ENCODE assay signal across 14 cellular contexts in genomic region chr21:37870229-37870628, GRCh38. TPM values are rescaled to one million over a fixed set of nuclear protein-coding genes. Genes with fewer than 3 reads are reported as not detected.
DNase-seq lines count a peak whose midpoint lies in the region; ATAC-seq, FAIRE-seq and TF ChIP-seq lines count a peak whose summit lies in the region.
"Had no signal": no experiment of that assay in that cellular context is flagged by ENCODE, and none has a peak within 500 bp of the region (broad histone marks: within the 10 kb centered on the region; RNA-seq: fewer than 3 reads in every experiment).

No MANE protein-coding gene starts in this region.

- POLR2A ChIA-PET in HEK293T (lab: Yijun Ruan, JAX): no interaction called here

- TF ChIP-seq CTCF in glutamatergic neuron (IDR thresholded peaks at IDR 0.05; ENCODE audit: partially characterized antibody, unreplicated experiment) (no peak), D721Med (IDR thresholded peaks at IDR 0.05; ENCODE audit: insufficient read depth, missing control alignments) (no peak)

- ATAC-seq in HG03045 (IDR thresholded peaks at IDR 0.05; ENCODE audit: unreplicated experiment): no peak
- ATAC-seq: Right ventricle myocardium inferior had no signal

- H3K4me3 Mint-ChIP-seq in glutamatergic neuron (ENCODE audit: unreplicated experiment): no peak overlapping the region

- peaks cover 51% of the 10 kb centered on the region for H3K4me1 Mint-ChIP-seq in glutamatergic neuron (ENCODE audit: low read depth, unreplicated experiment)

- peaks cover 8% of the 10 kb centered on the region for H3K9me3 Mint-ChIP-seq in glutamatergic neuron (ENCODE audit: unreplicated experiment)

- H3K36me3 Mint-ChIP-seq in glutamatergic neuron (ENCODE audit: unreplicated experiment): peaks cover 5% of the 10 kb centered on the region

- CTCF ChIA-PET in HEK293T (lab: Yijun Ruan, JAX): no interaction called here

- H3K27me3 Mint-ChIP-seq in glutamatergic neuron (ENCODE audit: unreplicated experiment): no peaks in the 10 kb centered on the region

- peak overlapping the region; percentile 94 for H3K27ac Mint-ChIP-seq in glutamatergic neuron (ENCODE audit: unreplicated experiment)

- DNase-seq in DMS153 treated with DMSO at 0.1 percent for 48 hours (lab: John Stamatoyannopoulos, UW; ENCODE audit: unreplicated experiment): peak; percentile 25
- DNase-seq in NCI-H1105 treated with DMSO at 0.1 percent for 48 hours (lab: John Stamatoyannopoulos, UW): peak; percentile 82
- DNase-seq in NCI-H524 treated with DMSO at 0.1 percent for 48 hours (lab: John Stamatoyannopoulos, UW): peak; percentile 85
- DNase-seq in glutamatergic neuron: no peak
- no peak for DNase-seq in D721Med (ENCODE audit: insufficient read length, low spot score)
- DNase-seq in HEK293T (ENCODE audit: extremely low spot score): no peak
- DNase-seq: DMS79 treated with DMSO at 0.1 percent for 48 hours, GDM1, Kasumi-1, PC-9, T-helper 1 cell had no signal

- no peak for FAIRE-seq in D721Med (lab: Jason Lieb, UNC)

TF ChIP-seq in HEK293T, 16 proteins besides CTCF, POLR2A, EP300 and RAD21:
- TF ChIP-seq TARDBP (IDR thresholded peaks at IDR 0.05) (no peak), LEF1 (IDR thresholded peaks at IDR 0.05; ENCODE audit: borderline replicate concordance) (no peak), SUZ12 (IDR thresholded peaks at IDR 0.05) (no peak), PKNOX1 (IDR thresholded peaks at IDR 0.05) (no peak), FOXA1 (IDR thresholded peaks at IDR 0.05) (no peak)

RNA-seq across cellular contexts. Expression of gene KCNJ6, which starts 46.0 kb away (rescaled TPM):
- total RNA-seq in glutamatergic neuron (ENCODE audit: unreplicated experiment): 80.5 TPM
- total RNA-seq: H4, PC-9, Right ventricle myocardium inferior had no signal

Comparison
In these comparisons a context has a peak if more than half of its experiments do, and no peak if none do; other contexts are left out.
1. DNase-seq: peak in DMS153 treated with DMSO at 0.1 percent for 48 hours (single experiment), NCI-H1105 treated with DMSO at 0.1 percent for 48 hours (single experiment) and NCI-H524 treated with DMSO at 0.1 percent for 48 hours (single experiment); none in glutamatergic neuron (single experiment), D721Med (single experiment) and HEK293T (single experiment).